Comparison of ENCODE assay signal across 8 cellular contexts in the genomic region with DNA sequence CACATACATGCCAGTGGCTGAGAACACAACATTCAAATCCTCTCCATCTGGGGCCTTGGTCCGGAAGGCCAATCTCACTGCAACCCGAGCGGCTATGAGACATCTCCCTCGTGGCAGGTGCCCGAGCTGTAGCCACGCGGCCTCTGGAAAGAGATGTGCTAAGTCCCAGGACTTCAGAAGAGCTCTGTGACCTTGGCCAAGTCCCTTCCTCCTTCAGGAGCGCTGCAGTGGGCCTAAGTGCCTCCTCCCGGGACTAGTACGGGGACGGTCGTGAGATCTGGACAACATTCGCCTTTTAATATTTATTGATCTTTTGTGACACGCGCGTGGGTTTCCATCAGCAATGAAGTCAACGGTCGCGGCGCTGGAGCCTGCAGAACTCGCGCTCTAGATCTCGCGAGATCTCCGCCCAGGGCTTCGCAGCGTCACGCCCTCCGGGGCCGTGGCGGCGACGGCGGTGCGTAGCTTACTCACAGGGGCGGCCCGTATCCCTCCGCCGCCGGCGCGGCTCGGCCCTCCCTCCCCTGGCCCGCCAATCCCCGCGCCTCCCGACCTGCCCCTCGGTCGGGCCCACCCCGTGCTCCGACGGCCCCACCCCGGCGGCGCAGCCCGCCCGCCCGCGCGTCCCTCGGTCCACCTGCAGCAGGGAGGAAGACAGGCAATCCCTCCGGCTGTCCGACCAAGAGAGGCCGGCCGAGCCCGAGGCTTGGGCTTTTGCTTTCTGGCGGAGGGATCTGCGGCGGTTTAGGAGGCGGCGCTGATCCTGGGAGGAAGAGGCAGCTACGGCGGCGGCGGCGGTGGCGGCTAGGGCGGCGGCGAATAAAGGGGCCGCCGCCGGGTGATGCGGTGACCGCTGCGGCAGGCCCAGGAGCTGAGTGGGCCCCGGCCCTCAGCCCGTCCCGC. TPM values are rescaled to one million over a fixed set of nuclear protein-coding genes. Genes with fewer than 3 reads are reported as not detected.
DNase-seq lines count a peak whose midpoint lies in the region; ATAC-seq and TF ChIP-seq lines count a peak whose summit lies in the region.

TSS of gene UBE2D2 (plus strand) at position 588 of the 903 bp plus-strand sequence. CDS start 453 bp downstream, outside the sequence.

- intact Hi-C loops in left ventricle myocardium superior (cut with micrococcal nuclease) (no loop called here), prostate gland (cut with DNase I) (loop anchor here (10.0 kb wide), 1 partner anchor 806 kb away; the partner anchor contains the start of gene CTNNA1)

- peak; percentile 80 for ATAC-seq in GM18502 (IDR thresholded peaks at IDR 0.05; ENCODE audit: poor library complexity, unreplicated experiment)
- peak; percentile 73 for ATAC-seq in HG02943 (IDR thresholded peaks at IDR 0.05; ENCODE audit: low read depth, unreplicated experiment)
- ATAC-seq in left ventricle myocardium superior: peak; percentile 98

- WGBS in prostate gland: under 1% methylated on average over 81 of the region's 89 CpGs

- H3K27ac ChIP-seq in angular gyrus (ENCODE audit: low read depth, low read length) (peak within 1 kb of the TSS; percentile 97), prostate gland (peak within 1 kb of the TSS; percentile 97)

- peak in 1 of 4 experiments; percentile 13 for TF ChIP-seq CTCF in prostate gland (IDR thresholded peaks at IDR 0.05)

- H3K27me3 ChIP-seq in prostate gland (replicated peaks; ENCODE audit: insufficient read depth): no peaks in the 10 kb centered on the region

- H3K4me3 ChIP-seq in prostate gland: peak within 1 kb of the TSS; percentile 72 to 94

- H3K4me1 ChIP-seq in prostate gland (replicated peaks): no peaks in the 10 kb centered on the region

- H3K36me3 ChIP-seq in prostate gland: no peaks in the 10 kb centered on the region

- peak; percentile 85 for TF ChIP-seq POLR2A in prostate gland (IDR thresholded peaks at IDR 0.05)

- DNase-seq in NCI-H187 treated with DMSO at 0.1 percent for 48 hours (lab: John Stamatoyannopoulos, UW): peak; percentile 45
- DNase-seq in T-helper 2 cell: peak; percentile 95 to 100 (median 96)
- peak; percentile 99 for DNase-seq in left ventricle myocardium superior
- peak; percentile 96 for DNase-seq in prostate gland (ENCODE audit: low spot score)
- peak; percentile 98 for DNase-seq in ureter (ENCODE audit: low spot score)

- no peaks in the 10 kb centered on the region for H3K9me3 ChIP-seq in prostate gland

RNA-seq across cellular contexts. Expression of gene UBE2D2, which starts in this region (rescaled TPM):
- total RNA-seq in left ventricle myocardium superior (118 TPM), prostate gland (10 to 100 TPM; 90.3 to 96.3 TPM), ureter (180 TPM)

Comparison
In these comparisons a context has a peak if more than half of its experiments do, and no peak if none do; other contexts are left out.
1. Peak in every context shown above with its lines: DNase-seq, ATAC-seq, H3K4me3 ChIP-seq and H3K27ac ChIP-seq.
2. DNase-seq: peak in every context shown above with its lines; median percentile 99 in left ventricle myocardium superior; 98 in ureter; 96 in T-helper 2 cell; 96 in prostate gland; 45 in NCI-H187 treated with DMSO at 0.1 percent for 48 hours.